In genomic region chr6:74567891-74568290, GRCh38 we compare ENCODE assay signal across 39 cellular contexts.
"Had no signal": no experiment of that assay in that cellular context is flagged by ENCODE, and none has a peak within 500 bp of the region (broad histone marks: within the 10 kb centered on the region; RNA-seq: fewer than 3 reads in every experiment).

No MANE protein-coding gene starts in this region.

- H3K4me3 ChIP-seq: adrenal gland, ascending aorta, body of pancreas, breast epithelium, cardiac muscle cell had no signal

- H3K9me3 ChIP-seq: adrenal gland, ascending aorta, body of pancreas, breast epithelium had no signal

- H3K36me3 ChIP-seq: adrenal gland, ascending aorta, brain microvascular endothelial cell, breast epithelium, cardiac muscle cell had no signal

- FAIRE-seq: bronchial epithelial cell had no signal

- H3K4me1 Mint-ChIP-seq: activated naive CD4-positive, alpha-beta T cell treated with anti-CD3 and anti-CD28 coated beads, Interleukin-2, amount 10 ng/mL, durations not matched to agents 7 days and 5 days; activated naive CD4-positive, alpha-beta T cell treated with anti-CD3 and anti-CD28 coated beads, Interleukin-2, amount 50 U/mL, for 24 hours; activated naive CD8-positive, alpha-beta T cell treated with anti-CD3 and anti-CD28 coated beads for 36 hours; activated naive CD8-positive, alpha-beta T cell treated with anti-CD3 and anti-CD28 coated beads, Interleukin-2, amount 10 ng/mL, durations not matched to agents 7 days and 5 days; activated naive CD8-positive, alpha-beta T cell treated with anti-CD3 and anti-CD28 coated beads, Interleukin-2, amount 50 U/mL, for 24 hours; activated T-helper 17 cell treated with anti-CD3 and anti-CD28 coated beads, Interleukin-2, amount 50 U/mL, for 72 hours; brain; central memory CD8-positive, alpha-beta T cell had no signal

- DNase-seq: activated effector memory CD4-positive, alpha-beta T cell treated with anti-CD3 and anti-CD28 coated beads, Interleukin-2, amount 50 U/mL, for 16 hours; activated effector memory CD4-positive, alpha-beta T cell treated with Interleukin-2 at 50 U/mL for 16 hours; activated gamma-delta T cell; activated gamma-delta T cell treated with Interleukin-2 at 50 U/mL for 16 hours; activated naive CD4-positive, alpha-beta T cell; activated naive CD4-positive, alpha-beta T cell treated with anti-CD3 and anti-CD28 coated beads for 36 hours; activated naive CD4-positive, alpha-beta T cell treated with anti-CD3 and anti-CD28 coated beads, Interleukin-2, amount 10 ng/mL, durations not matched to agents 7 days and 5 days; activated naive CD4-positive, alpha-beta T cell treated with anti-CD3 and anti-CD28 coated beads, Interleukin-2, amount 50 U/mL, for 16 hours; activated naive CD4-positive, alpha-beta T cell treated with Interleukin-2 at 50 U/mL for 16 hours; activated naive CD8-positive, alpha-beta T cell treated with anti-CD3 and anti-CD28 coated beads for 36 hours; activated naive CD8-positive, alpha-beta T cell treated with anti-CD3 and anti-CD28 coated beads, Interleukin-2, amount 10 ng/mL, durations not matched to agents 7 days and 5 days; activated naive CD8-positive, alpha-beta T cell treated with anti-CD3 and anti-CD28 coated beads, Interleukin-2, amount 50 U/mL, for 24 hours; activated T-cell treated with anti-CD3 and anti-CD28 coated beads, Interleukin-2, amount 50 U/mL, for 1 hour; activated T-cell treated with anti-CD3 and anti-CD28 coated beads, Interleukin-2, amount 50 U/mL, for 24 hours; activated T-cell treated with anti-CD3 and anti-CD28 coated beads, Interleukin-2, amount 50 U/mL, for 4 hours; activated T-cell treated with anti-CD3 and anti-CD28 coated beads, Interleukin-2, amount 50 U/mL, for 48 hours; activated T-cell treated with anti-CD3 and anti-CD28 coated beads, Interleukin-2, amount 50 U/mL, for 72 hours; adrenal gland; amniotic stem cell; amygdala; anterior cingulate cortex; aorta; body of pancreas; brain microvascular endothelial cell; caudate nucleus; central memory CD4-positive, alpha-beta T cell; cerebellar nuclear complex had no signal

- H3K36me3 Mint-ChIP-seq: activated naive CD4-positive, alpha-beta T cell treated with anti-CD3 and anti-CD28 coated beads, Interleukin-2, amount 10 ng/mL, durations not matched to agents 7 days and 5 days; activated naive CD4-positive, alpha-beta T cell treated with anti-CD3 and anti-CD28 coated beads, Interleukin-2, amount 50 U/mL, for 24 hours; activated naive CD4-positive, alpha-beta T cell treated with anti-CD3 and anti-CD28 coated beads, Interleukin-2, amount 50 U/mL, for 72 hours; activated naive CD8-positive, alpha-beta T cell; activated naive CD8-positive, alpha-beta T cell treated with anti-CD3 and anti-CD28 coated beads for 36 hours; activated naive CD8-positive, alpha-beta T cell treated with anti-CD3 and anti-CD28 coated beads, Interleukin-2, amount 10 ng/mL, durations not matched to agents 7 days and 5 days; brain had no signal

- H3K27ac ChIP-seq: adrenal gland, ascending aorta, body of pancreas, brain microvascular endothelial cell, breast epithelium, cardiac muscle cell had no signal

- H3K4me1 ChIP-seq: adrenal gland, ascending aorta, body of pancreas, breast epithelium had no signal

- ATAC-seq: activated naive CD4-positive, alpha-beta T cell treated with anti-CD3 and anti-CD28 coated beads, Interleukin-2, amount 50 U/mL, for 72 hours; activated naive CD8-positive, alpha-beta T cell treated with anti-CD3 and anti-CD28 coated beads, Interleukin-2, amount 50 U/mL, for 24 hours; activated T-cell treated with anti-CD3 and anti-CD28 coated beads, Interleukin-2, amount 50 U/mL, for 4 hours; activated T-cell treated with anti-CD3 and anti-CD28 coated beads, Interleukin-2, amount 50 U/mL, for 72 hours; activated T-helper 17 cell treated with anti-CD3 and anti-CD28 coated beads, Interleukin-2, amount 50 U/mL, for 72 hours; body of pancreas had no signal

- H3K27me3 ChIP-seq: adrenal gland, ascending aorta, body of pancreas, brain microvascular endothelial cell, breast epithelium, cardiac muscle cell had no signal

- H3K9me3 Mint-ChIP-seq: activated naive CD4-positive, alpha-beta T cell treated with anti-CD3 and anti-CD28 coated beads for 36 hours; activated naive CD4-positive, alpha-beta T cell treated with anti-CD3 and anti-CD28 coated beads, Interleukin-2, amount 10 ng/mL, durations not matched to agents 7 days and 5 days; activated naive CD4-positive, alpha-beta T cell treated with anti-CD3 and anti-CD28 coated beads, Interleukin-2, amount 50 U/mL, for 24 hours; activated naive CD4-positive, alpha-beta T cell treated with anti-CD3 and anti-CD28 coated beads, Interleukin-2, amount 50 U/mL, for 72 hours; activated naive CD8-positive, alpha-beta T cell treated with anti-CD3 and anti-CD28 coated beads for 36 hours; activated naive CD8-positive, alpha-beta T cell treated with anti-CD3 and anti-CD28 coated beads, Interleukin-2, amount 10 ng/mL, durations not matched to agents 7 days and 5 days; activated naive CD8-positive, alpha-beta T cell treated with anti-CD3 and anti-CD28 coated beads, Interleukin-2, amount 50 U/mL, for 24 hours; activated T-cell treated with anti-CD3 and anti-CD28 coated beads, Interleukin-2, amount 50 U/mL, for 24 hours; activated T-cell treated with anti-CD3 and anti-CD28 coated beads, Interleukin-2, amount 50 U/mL, for 4 hours; activated T-cell treated with anti-CD3 and anti-CD28 coated beads, Interleukin-2, amount 50 U/mL, for 72 hours; activated T-helper 1 cell treated with anti-CD3 and anti-CD28 coated beads, Interleukin-12 subunit alpha, Interleukin-12 subunit beta, Interleukin-2, Interleukin-4 antibody, amounts not matched to agents 30 ng/mL and 10 ng/mL and 1 ng/mL, durations not matched to agents 14 hours and 24 hours and 36 hours; activated T-helper 17 cell treated with anti-CD3 and anti-CD28 coated beads, Interleukin-2, amount 50 U/mL, for 72 hours; activated T-helper 2 cell treated with anti-CD3 and anti-CD28 coated beads, Interferon-gamma antibody, Interleukin-2, Interleukin-4, amounts not matched to agents 10 μg/mL and 5 μg/mL and 100 μg/mL, durations not matched to agents 14 hours and 24 hours and 36 hours; brain had no signal

- H3K4me3 Mint-ChIP-seq: activated naive CD4-positive, alpha-beta T cell treated with anti-CD3 and anti-CD28 coated beads for 36 hours; activated naive CD4-positive, alpha-beta T cell treated with anti-CD3 and anti-CD28 coated beads, Interleukin-2, amount 10 ng/mL, durations not matched to agents 7 days and 5 days; activated naive CD4-positive, alpha-beta T cell treated with anti-CD3 and anti-CD28 coated beads, Interleukin-2, amount 50 U/mL, for 24 hours; activated naive CD8-positive, alpha-beta T cell; activated naive CD8-positive, alpha-beta T cell treated with anti-CD3 and anti-CD28 coated beads for 36 hours; activated naive CD8-positive, alpha-beta T cell treated with anti-CD3 and anti-CD28 coated beads, Interleukin-2, amount 10 ng/mL, durations not matched to agents 7 days and 5 days; activated naive CD8-positive, alpha-beta T cell treated with anti-CD3 and anti-CD28 coated beads, Interleukin-2, amount 50 U/mL, for 24 hours; activated T-cell treated with anti-CD3 and anti-CD28 coated beads, Interleukin-2, amount 50 U/mL, for 24 hours; activated T-cell treated with anti-CD3 and anti-CD28 coated beads, Interleukin-2, amount 50 U/mL, for 4 hours; activated T-cell treated with anti-CD3 and anti-CD28 coated beads, Interleukin-2, amount 50 U/mL, for 72 hours; activated T-helper 1 cell treated with anti-CD3 and anti-CD28 coated beads, Interleukin-12 subunit alpha, Interleukin-12 subunit beta, Interleukin-2, Interleukin-4 antibody, amounts not matched to agents 30 ng/mL and 10 ng/mL and 1 ng/mL, durations not matched to agents 14 hours and 24 hours and 36 hours; activated T-helper 17 cell treated with anti-CD3 and anti-CD28 coated beads, Interleukin-2, amount 50 U/mL, for 72 hours; brain; central memory CD8-positive, alpha-beta T cell had no signal

- H3K27ac Mint-ChIP-seq: activated naive CD4-positive, alpha-beta T cell treated with anti-CD3 and anti-CD28 coated beads for 36 hours; activated naive CD4-positive, alpha-beta T cell treated with anti-CD3 and anti-CD28 coated beads, Interleukin-2, amount 10 ng/mL, durations not matched to agents 7 days and 5 days; activated naive CD4-positive, alpha-beta T cell treated with anti-CD3 and anti-CD28 coated beads, Interleukin-2, amount 50 U/mL, for 24 hours; activated naive CD4-positive, alpha-beta T cell treated with anti-CD3 and anti-CD28 coated beads, Interleukin-2, amount 50 U/mL, for 72 hours; activated naive CD8-positive, alpha-beta T cell; activated naive CD8-positive, alpha-beta T cell treated with anti-CD3 and anti-CD28 coated beads for 36 hours; activated naive CD8-positive, alpha-beta T cell treated with anti-CD3 and anti-CD28 coated beads, Interleukin-2, amount 10 ng/mL, durations not matched to agents 7 days and 5 days; activated naive CD8-positive, alpha-beta T cell treated with anti-CD3 and anti-CD28 coated beads, Interleukin-2, amount 50 U/mL, for 24 hours; activated T-cell treated with anti-CD3 and anti-CD28 coated beads, Interleukin-2, amount 50 U/mL, for 24 hours; activated T-cell treated with anti-CD3 and anti-CD28 coated beads, Interleukin-2, amount 50 U/mL, for 72 hours; activated T-helper 1 cell treated with anti-CD3 and anti-CD28 coated beads, Interleukin-12 subunit alpha, Interleukin-12 subunit beta, Interleukin-2, Interleukin-4 antibody, amounts not matched to agents 30 ng/mL and 10 ng/mL and 1 ng/mL, durations not matched to agents 14 hours and 24 hours and 36 hours; activated T-helper 17 cell treated with anti-CD3 and anti-CD28 coated beads, Interleukin-2, amount 50 U/mL, for 72 hours; activated T-helper 2 cell treated with anti-CD3 and anti-CD28 coated beads, Interferon-gamma antibody, Interleukin-2, Interleukin-4, amounts not matched to agents 10 μg/mL and 5 μg/mL and 100 μg/mL, durations not matched to agents 14 hours and 24 hours and 36 hours; brain had no signal

- H3K27me3 Mint-ChIP-seq: activated naive CD4-positive, alpha-beta T cell treated with anti-CD3 and anti-CD28 coated beads, Interleukin-2, amount 10 ng/mL, durations not matched to agents 7 days and 5 days; activated naive CD4-positive, alpha-beta T cell treated with anti-CD3 and anti-CD28 coated beads, Interleukin-2, amount 50 U/mL, for 24 hours; activated naive CD8-positive, alpha-beta T cell; activated naive CD8-positive, alpha-beta T cell treated with anti-CD3 and anti-CD28 coated beads for 36 hours; activated naive CD8-positive, alpha-beta T cell treated with anti-CD3 and anti-CD28 coated beads, Interleukin-2, amount 10 ng/mL, durations not matched to agents 7 days and 5 days; activated naive CD8-positive, alpha-beta T cell treated with anti-CD3 and anti-CD28 coated beads, Interleukin-2, amount 50 U/mL, for 24 hours; activated T-cell treated with anti-CD3 and anti-CD28 coated beads, Interleukin-2, amount 50 U/mL, for 24 hours; activated T-helper 17 cell treated with anti-CD3 and anti-CD28 coated beads, Interleukin-2, amount 50 U/mL, for 72 hours; central memory CD8-positive, alpha-beta T cell had no signal
